In genomic region chrX:154436597-154437397, GRCh38 we compare ENCODE assay signal across 8 cellular contexts. TPM values are rescaled to one million over a fixed set of nuclear protein-coding genes. Genes with fewer than 3 reads are reported as not detected.
DNase-seq lines count a peak whose midpoint lies in the region; ATAC-seq and TF ChIP-seq lines count a peak whose summit lies in the region.

GDI1 (plus strand) TSS chrX:154437154; CDS start chrX:154437255, 101 bp downstream.

- H3K36me3 ChIP-seq in BJ (ENCODE audit: control insufficient read depth, insufficient read depth, low read length) (peaks cover 19% of the 10 kb centered on the region), stomach (peaks cover 4 to 76% (median 59%) of the 10 kb centered on the region in 4 donors)

- TF ChIP-seq POLR2A in stomach (IDR thresholded peaks at IDR 0.05), result no peak

- CTCF ChIA-PET in BJ (lab: Yijun Ruan, JAX), result no interaction called here
- CTCF ChIA-PET in activated CD8-positive, alpha-beta memory T cell treated with anti-CD3 and anti-CD28 coated beads for 36 hours (lab: Charles Lee), result no interaction called here

- POLR2A ChIA-PET in BJ (lab: Charles Lee), result no interaction called here
- POLR2A ChIA-PET in activated CD8-positive, alpha-beta memory T cell treated with anti-CD3 and anti-CD28 coated beads for 36 hours (lab: Charles Lee), result no interaction called here

- 0 to 46% (median 15%) methylated on average over 22 to 43 of the region's 118 CpGs; no CpG with 5 or more reads in 1 of the 5 donors for WGBS in stomach, 5 donors

- H3K4me3 ChIP-seq in BJ (ENCODE audit: low read depth, low read length) (peak within 1 kb of the TSS; percentile 76), stomach (peak within 1 kb of the TSS; percentile 70 to 88 (median 76))

- peaks cover 0 to 3% (median 0%) of the 10 kb centered on the region in 4 donors for H3K9me3 ChIP-seq in stomach

- peaks cover 0 to 44% (median 19%) of the 10 kb centered on the region in 4 donors for H3K4me1 ChIP-seq in stomach

- no peaks in the 10 kb centered on the region for H3K27me3 ChIP-seq in BJ (ENCODE audit: control insufficient read depth, insufficient read depth, low read length)
- H3K27me3 ChIP-seq in stomach, result no peaks in the 10 kb centered on the region

- no peak for DNase-seq in BJ (ENCODE audit: low read depth)
- peak; percentile 24 for DNase-seq in NCI-H2227 treated with DMSO at 0.1 percent for 48 hours (lab: John Stamatoyannopoulos, UW)
- DNase-seq in midbrain (lab: John Stamatoyannopoulos, UW), result peak; percentile 33
- peak; percentile 43 for DNase-seq in stomach
- no peak for DNase-seq in MV-4-11 (lab: John Stamatoyannopoulos, UW)

- in situ Hi-C loops in endometrial microvascular endothelial cells (cut with HindIII; ENCODE audit: inconsistent ontology term, low pct_unique_long_range_greater_than_20kb, low sequenced_read_pairs), result no loop called here

- ATAC-seq in GM21381 (IDR thresholded peaks at IDR 0.05; ENCODE audit: unreplicated experiment), result peak; percentile 43

- intact Hi-C loops in stomach (cut with DNase I; ENCODE audit: low total_unique reads), result no loop called here

- no peak for TF ChIP-seq CTCF in BJ (IDR thresholded peaks at IDR 0.05; ENCODE audit: insufficient read depth, low read depth, low read length)
- no peak for TF ChIP-seq CTCF in stomach (IDR thresholded peaks at IDR 0.05)

- TF ChIP-seq EP300 in stomach (IDR thresholded peaks at IDR 0.05), result no peak

- H3K27ac ChIP-seq in stomach, result peak within 1 kb of the TSS; percentile 81 to 95 (median 87)

RNA-seq across cellular contexts. Expression of gene GDI1, which starts in this region (rescaled TPM):
- 149 and 216 TPM in 2 replicates for polyA plus RNA-seq in BJ (2011; rRNA removed)
- 85.4 and 131 TPM in 2 replicates for polyA minus RNA-seq in BJ (2011; rRNA and poly(A)+ RNA removed)
- total RNA-seq in activated CD8-positive, alpha-beta memory T cell treated with anti-CD3 and anti-CD28 coated beads for 36 hours, result 10 to 100 TPM; 87.0 to 97.3 TPM
- total RNA-seq in endometrial microvascular endothelial cells (ENCODE audit: inconsistent ontology term), result 110 TPM
- total RNA-seq in stomach, result 100 to 1,000 TPM in 2 of 5 donors, 10 to 100 TPM in 3; 46.4 to 178 (median 93.3) TPM
- 10 to 100 TPM; 45.7 to 61.8 (median 59.1) TPM for polyA plus RNA-seq in stomach

Comparison
In these comparisons a context has a peak if more than half of its experiments do, and no peak if none do; other contexts are left out.
1. DNase-seq: peak in NCI-H2227 treated with DMSO at 0.1 percent for 48 hours (single experiment), midbrain (single experiment) and stomach (single experiment); none in BJ (single experiment) and MV-4-11 (single experiment).